Comparison of ENCODE assay signal across 1 cellular context in genomic region chr14:68146812-68147211, GRCh38.
TF ChIP-seq lines count a peak whose summit lies in the region.

No MANE protein-coding gene starts in this region.

TF ChIP-seq in HCT116, 20 proteins besides CTCF, POLR2A, EP300 and RAD21 (continued from another document):
- TF ChIP-seq EZH2phosphoT487 (IDR thresholded peaks at IDR 0.05; ENCODE audit: borderline replicate concordance) (no peak), CEBPB (IDR thresholded peaks at IDR 0.05; ENCODE audit: low read depth) (no peak; the same call in 1 of the 2 replicates), CBX3 (IDR thresholded peaks at IDR 0.05; ENCODE audit: low read depth) (peak; percentile 38; the same call in 1 of the 2 replicates), TCF7L2 (IDR thresholded peaks at IDR 0.05; ENCODE audit: borderline replicate concordance, extremely low read depth, insufficient read depth, insufficient read length) (no peak), SP1 (IDR thresholded peaks at IDR 0.05; ENCODE audit: low read depth) (peak; percentile 58), EGR1 (IDR thresholded peaks at IDR 0.05; ENCODE audit: low read depth) (no peak), ZBTB33 (IDR thresholded peaks at IDR 0.05; ENCODE audit: extremely low read depth, insufficient replicate concordance, low read length) (no peak), FOSL1 (IDR thresholded peaks at IDR 0.05; ENCODE audit: low read depth) (peak; percentile 20; the same call in 1 of the 2 replicates), ZNF274 (IDR thresholded peaks at IDR 0.05; ENCODE audit: low read depth, low read length) (no peak), ELF1 (IDR thresholded peaks at IDR 0.05; ENCODE audit: borderline replicate concordance, low read depth) (no peak; the same call in 1 of the 2 replicates), YY1 (IDR thresholded peaks at IDR 0.05; ENCODE audit: extremely low read depth, insufficient replicate concordance, low read depth, low read length) (no peak), EZH2 (IDR thresholded peaks at IDR 0.05) (no peak)
